In genomic region chr17:78401246-78401645, GRCh38 we compare ENCODE assay signal across 17 cellular contexts. TPM values are rescaled to one million over a fixed set of nuclear protein-coding genes. Genes with fewer than 3 reads are reported as not detected.
DNase-seq lines count a peak whose midpoint lies in the region; ATAC-seq and TF ChIP-seq lines count a peak whose summit lies in the region.
"Had no signal": no experiment of that assay in that cellular context is flagged by ENCODE, and none has a peak within 500 bp of the region (broad histone marks: within the 10 kb centered on the region; RNA-seq: fewer than 3 reads in every experiment).

No MANE protein-coding gene starts in this region.

- H2AK5ac ChIP-seq in mesenchymal stem cell (ENCODE audit: low read length, severe bottlenecking): peak overlapping the region; percentile 85

- CTCF ChIA-PET in WTC11 (lab: Charles Lee): interaction anchor here (0.9 to 2.4 kb wide), 6 partner anchors 10 to 40 kb away, joined by 3 to 11 read pairs (median 8); no protein-coding TSS in a partner anchor

- peak overlapping the region; percentile 45; the same call in 1 of the 2 replicates for H3K27ac Mint-ChIP-seq in WTC11

- H3K27me3 ChIP-seq in mesenchymal stem cell (ENCODE audit: control insufficient read depth in 1 of 2, insufficient read depth in 1 of 2, low read length in 2 of 2): no peaks in the 10 kb centered on the region
- H3K27me3 ChIP-seq: MG63, testis had no signal

- no peak overlapping the region for H2BK120ac ChIP-seq in mesenchymal stem cell (ENCODE audit: low read depth, low read length)

- H3K18ac ChIP-seq in mesenchymal stem cell (ENCODE audit: low read depth in 1 of 2, low read length in 2 of 2): no peak overlapping the region

- H3K36me3 ChIP-seq in mesenchymal stem cell (ENCODE audit: control insufficient read depth in 1 of 2, insufficient read depth in 2 of 2, low read depth in 1 of 2, low read length in 2 of 2): peaks cover 73 to 89% of the 10 kb centered on the region in 2 experiments

- H2BK15ac ChIP-seq in mesenchymal stem cell (ENCODE audit: low read depth, poor library complexity, severe bottlenecking): no peak overlapping the region

- no peak for ATAC-seq in WTC11

- H3K27ac ChIP-seq in mesenchymal stem cell (ENCODE audit: low read length, poor library complexity, severe bottlenecking): peak overlapping the region; percentile 97
- H3K27ac ChIP-seq: testis had no signal

- DNase-seq in AG08396 (ENCODE audit: low spot score): peak; percentile 54
- peak; percentile 12 for DNase-seq in COLO668 (lab: John Stamatoyannopoulos, UW; ENCODE audit: unreplicated experiment)
- DNase-seq in WTC11 (ENCODE audit: low spot score): no peak
- peak; percentile 54 for DNase-seq in mesenchymal stem cell
- no peak for DNase-seq in middle frontal gyrus (ENCODE audit: extremely low spot score, low spot score)
- DNase-seq in NOMO-1 treated with dmso at 0.1 percent for 144 hours (lab: John Stamatoyannopoulos, UW; ENCODE audit: unreplicated experiment): no peak
- DNase-seq in T-helper 1 cell: no peak
- DNase-seq: activated CD8-positive, alpha-beta memory T cell treated with anti-CD3 and anti-CD28 coated beads for 24 hours; activated gamma-delta T cell treated with Interleukin-2 at 50 U/mL for 16 hours; C1 segment of cervical spinal cord; central memory CD4-positive, alpha-beta T cell; MG63; NCI-H2081; SHP77 treated with DMSO at 0.1 percent for 48 hours; stimulated activated CD4-positive, alpha-beta T cell treated with anti-CD3 and anti-CD28 coated beads, Interleukin-2, amount 100 ng/mL, for 24 hours; stimulated activated CD8-positive, alpha-beta memory T cell treated with anti-CD3 and anti-CD28 coated beads, Interleukin-4, amount 100 ng/mL, for 48 hours; testis had no signal

- 68% methylated on average over 6 of the region's 6 CpGs for WGBS in mesenchymal stem cell

- H3K4me1 Mint-ChIP-seq in WTC11: no peaks in the 10 kb centered on the region

- H2BK12ac ChIP-seq in mesenchymal stem cell (ENCODE audit: low read length in 2 of 2): no peak overlapping the region

- no peaks in the 10 kb centered on the region for H3K9me3 ChIP-seq in mesenchymal stem cell (ENCODE audit: control insufficient read depth, low read length)
- H3K9me3 ChIP-seq: MG63, testis had no signal

- no peak overlapping the region for H3K4me2 ChIP-seq in mesenchymal stem cell (ENCODE audit: low read length, poor library complexity, severe bottlenecking)

- no peaks in the 10 kb centered on the region for H3K9me3 Mint-ChIP-seq in WTC11

- peaks cover 80% of the 10 kb centered on the region for H3K36me3 Mint-ChIP-seq in WTC11

- no peak overlapping the region for H3K4me3 ChIP-seq in mesenchymal stem cell (ENCODE audit: insufficient read depth in 1 of 2, low read depth in 1 of 2, low read length in 2 of 2)
- H3K4me3 ChIP-seq: MG63, testis had no signal

- no peak overlapping the region for H4K8ac ChIP-seq in mesenchymal stem cell (ENCODE audit: low read length)

- H2AFZ ChIP-seq in mesenchymal stem cell (ENCODE audit: low read depth, low read length): no peak overlapping the region

- H3K79me1 ChIP-seq in mesenchymal stem cell (replicated peaks; ENCODE audit: low read length, poor library complexity, severe bottlenecking): peaks cover 28% of the 10 kb centered on the region

- no peak overlapping the region for H3K4me3 Mint-ChIP-seq in WTC11

- H2BK5ac ChIP-seq in mesenchymal stem cell (ENCODE audit: low read depth, low read length, poor library complexity, severe bottlenecking): peak overlapping the region; percentile 83

- peaks cover 63% of the 10 kb centered on the region for H3K4me1 ChIP-seq in mesenchymal stem cell (ENCODE audit: control insufficient read depth, insufficient read depth, low read depth, low read length)
- H3K4me1 ChIP-seq: testis had no signal

- H3K4ac ChIP-seq in mesenchymal stem cell (ENCODE audit: low read depth in 1 of 2, low read length in 2 of 2): no peak overlapping the region

- H3K14ac ChIP-seq in mesenchymal stem cell (ENCODE audit: low read length in 2 of 2): no peak overlapping the region

- H4K91ac ChIP-seq in mesenchymal stem cell (ENCODE audit: low read length): no peak overlapping the region

- no peaks in the 10 kb centered on the region for H3K27me3 Mint-ChIP-seq in WTC11 (ENCODE audit: low read depth)

- POLR2A ChIA-PET in WTC11 (lab: Charles Lee): interaction anchor here (1.0 kb wide), 1 partner anchor 21 kb away, joined by 4 read pairs; no protein-coding TSS in a partner anchor

- H3K23ac ChIP-seq in mesenchymal stem cell (ENCODE audit: low read length in 2 of 2): no peak overlapping the region

- H3K9ac ChIP-seq in mesenchymal stem cell (ENCODE audit: low read length): no peak overlapping the region

- no peak for TF ChIP-seq CTCF in WTC11 (IDR thresholded peaks at IDR 0.05)

TF ChIP-seq in WTC11, 78 proteins besides CTCF, POLR2A, EP300 and RAD21:
- no peak for TF ChIP-seq E2F1 (CRISPR knock-in tag; IDR thresholded peaks at IDR 0.05)
- 0 out of 2 replicates have a peak, but pooled peaks have one; percentile 5 for TF ChIP-seq FOXP1 (CRISPR knock-in tag; IDR thresholded peaks at IDR 0.05; ENCODE audit: borderline replicate concordance)

RNA-seq across cellular contexts. Expression of gene PGS1, which starts 22.8 kb away (rescaled TPM):
- total RNA-seq in WTC11 (2021): 45.4 to 51.4 TPM (median 47.0 TPM) in 3 replicates
- 21.8 TPM for polyA plus RNA-seq in mesenchymal stem cell (2013, experiment 1 of 2)
- 22.1 TPM for polyA plus RNA-seq in mesenchymal stem cell (2013, experiment 2 of 2)

RNA-seq across cellular contexts. Expression of gene SOCS3, which starts 41.4 kb away (rescaled TPM):
- 23.8 to 24.6 TPM (median 24.2 TPM) in 3 replicates for total RNA-seq in WTC11 (2021)
- 64.5 TPM for polyA plus RNA-seq in mesenchymal stem cell (2013, experiment 1 of 2)
- polyA plus RNA-seq in mesenchymal stem cell (2013, experiment 2 of 2): 62.3 TPM

Comparison
In these comparisons a context has a peak if more than half of its experiments do, and no peak if none do; other contexts are left out.
1. DNase-seq: peak in AG08396 (single experiment), COLO668 (single experiment) and mesenchymal stem cell (single experiment); none in WTC11 (single experiment), middle frontal gyrus (single experiment), NOMO-1 treated with dmso at 0.1 percent for 144 hours (single experiment) and T-helper 1 cell (0 of 5).